Comparison of ENCODE assay signal across 8 cellular contexts in genomic region chr3:129942296-129942695, GRCh38. TPM values are rescaled to one million over a fixed set of nuclear protein-coding genes. Genes with fewer than 3 reads are reported as not detected.
DNase-seq lines count a peak whose midpoint lies in the region; ATAC-seq and TF ChIP-seq lines count a peak whose summit lies in the region.

No MANE protein-coding gene starts in this region.

- CTCF ChIA-PET in CD4-positive, alpha-beta memory T cell (lab: Charles Lee; ENCODE audit: partially characterized antibody): interaction anchor here (1.0 to 3.3 kb wide), 12 partner anchors 9 to 452 kb away, joined by 3 to 11 read pairs (median 3); no protein-coding TSS in a partner anchor

- no peak overlapping the region for H3K27ac Mint-ChIP-seq in CD4-positive, alpha-beta memory T cell
- H3K27ac Mint-ChIP-seq in chondrocyte (ENCODE audit: unreplicated experiment): no peak overlapping the region

- peaks cover 2 to 9% of the 10 kb centered on the region in 2 donors for H3K27me3 Mint-ChIP-seq in CD4-positive, alpha-beta memory T cell
- peaks cover 23% of the 10 kb centered on the region for H3K27me3 Mint-ChIP-seq in chondrocyte (ENCODE audit: low read depth)

- H3K36me3 ChIP-seq in CD4-positive, alpha-beta memory T cell (ENCODE audit: insufficient read depth, low read length): no peaks in the 10 kb centered on the region

- H3K27ac ChIP-seq in CD4-positive, alpha-beta memory T cell (ENCODE audit: low read depth, low read length): no peak overlapping the region

- H3K4me1 ChIP-seq in CD4-positive, alpha-beta memory T cell (ENCODE audit: insufficient read depth, low read length): no peaks in the 10 kb centered on the region

- H3K4me3 ChIP-seq in CD4-positive, alpha-beta memory T cell (ENCODE audit: low read length in 2 of 2): no peak overlapping the region

- no peaks in the 10 kb centered on the region for H3K36me3 Mint-ChIP-seq in CD4-positive, alpha-beta memory T cell
- H3K36me3 Mint-ChIP-seq in chondrocyte (ENCODE audit: low read depth): no peaks in the 10 kb centered on the region

- peak; percentile 89 for TF ChIP-seq CTCF in chondrocyte (IDR thresholded peaks at IDR 0.05)

- no peak overlapping the region for H3K4me3 Mint-ChIP-seq in CD4-positive, alpha-beta memory T cell
- no peak overlapping the region for H3K4me3 Mint-ChIP-seq in chondrocyte (ENCODE audit: unreplicated experiment)

- peaks cover 0 to 7% (median 0%) of the 10 kb centered on the region in 8 donors for H3K9me3 Mint-ChIP-seq in CD4-positive, alpha-beta memory T cell
- peaks cover 5% of the 10 kb centered on the region for H3K9me3 Mint-ChIP-seq in chondrocyte (ENCODE audit: low read depth)

- H3K27me3 ChIP-seq in CD4-positive, alpha-beta memory T cell (ENCODE audit: insufficient read depth, low read length): no peaks in the 10 kb centered on the region

- peaks cover 0 to 4% (median under 1%) of the 10 kb centered on the region in 4 donors for H3K4me1 Mint-ChIP-seq in CD4-positive, alpha-beta memory T cell
- H3K4me1 Mint-ChIP-seq in chondrocyte (ENCODE audit: low read depth): no peaks in the 10 kb centered on the region

- peak; percentile 62 for ATAC-seq in GM21381 (IDR thresholded peaks at IDR 0.05; ENCODE audit: unreplicated experiment)
- no peak for ATAC-seq in HG03565 (IDR thresholded peaks at IDR 0.05; ENCODE audit: unreplicated experiment)

- no peaks in the 10 kb centered on the region for H3K9me3 ChIP-seq in CD4-positive, alpha-beta memory T cell (ENCODE audit: control insufficient read depth in 1 of 2, low read length in 2 of 2)

- intact Hi-C loops in CD4-positive, alpha-beta memory T cell (cut with micrococcal nuclease): no loop called here

- peak in 3 of 5 donors; percentile 3 to 21 (median 8) for DNase-seq in CD4-positive, alpha-beta memory T cell
- DNase-seq in NCI-H1105 (lab: John Stamatoyannopoulos, UW): peak; percentile 70
- DNase-seq in SW480 (ENCODE audit: low spot score): peak; percentile 54
- no peak for DNase-seq in chondrocyte (ENCODE audit: low spot score)
- DNase-seq in left kidney (ENCODE audit: low read depth, low spot score): peak; percentile 87
- peak; percentile 15 to 27 (median 16) for DNase-seq in stimulated activated CD4-positive, alpha-beta T cell treated with anti-CD3 and anti-CD28 coated beads, TNF-alpha, amount 100 ng/mL, for 48 hours (ENCODE audit: low read depth in 3 of 3)

- POLR2A ChIA-PET in CD4-positive, alpha-beta memory T cell (lab: Charles Lee; ENCODE audit: partially characterized antibody): no interaction called here

RNA-seq across cellular contexts. Expression of gene TRH, which starts 32.2 kb away (rescaled TPM):
- not detected for total RNA-seq in CD4-positive, alpha-beta memory T cell
- polyA plus RNA-seq in CD4-positive, alpha-beta memory T cell: not detected
- total RNA-seq in chondrocyte: not detected in 3 replicates

RNA-seq across cellular contexts. Expression of gene TMCC1, which starts 48.8 kb away (rescaled TPM):
- 10 to 100 TPM; 36.4 to 39.3 TPM for total RNA-seq in CD4-positive, alpha-beta memory T cell
- polyA plus RNA-seq in CD4-positive, alpha-beta memory T cell: 1 to 10 TPM; 5.1 to 6.2 TPM
- total RNA-seq in chondrocyte: 34.3 to 41.9 TPM (median 37.1 TPM) in 3 replicates
